In genomic region chr16:81873843-81874752, GRCh38 we compare ENCODE assay signal across 8 cellular contexts.
DNase-seq lines count a peak whose midpoint lies in the region; ATAC-seq, FAIRE-seq and TF ChIP-seq lines count a peak whose summit lies in the region.

No MANE protein-coding gene starts in this region.

- no peak overlapping the region for H3K4me3 ChIP-seq in CD8-positive, alpha-beta memory T cell (ENCODE audit: low read length)
- H3K4me3 ChIP-seq in HUES48 (ENCODE audit: low read depth, low read length), result no peak overlapping the region
- H3K4me3 ChIP-seq in bronchial epithelial cell (ENCODE audit: low read depth, low read length), result no peak overlapping the region
- no peak overlapping the region for H3K4me3 ChIP-seq in lung

- no peak overlapping the region for H3K27ac ChIP-seq in CD8-positive, alpha-beta memory T cell (ENCODE audit: low read depth, low read length)
- H3K27ac ChIP-seq in HUES48 (ENCODE audit: low read depth, low read length) (peak overlapping the region; percentile 76), lung (ENCODE audit: low read depth in 1 of 2, low read length in 1 of 2) (no peak overlapping the region)

- no peak for FAIRE-seq in bronchial epithelial cell (lab: Jason Lieb, UNC)

- peaks cover 0 to 4% of the 10 kb centered on the region in 2 donors for H3K27me3 Mint-ChIP-seq in CD8-positive, alpha-beta memory T cell
- no peaks in the 10 kb centered on the region for H3K27me3 Mint-ChIP-seq in T-helper 2 cell treated with Interferon-gamma antibody and Interleukin-4, amounts not matched to agents 5 μg/mL and 100 μg/mL, for 36 hours (ENCODE audit: low read depth)

- peak overlapping the region in 4 of 7 donors; percentile 12 to 52 (median 42) for H3K4me3 Mint-ChIP-seq in CD8-positive, alpha-beta memory T cell
- no peak overlapping the region for H3K4me3 Mint-ChIP-seq in T-helper 2 cell treated with Interferon-gamma antibody and Interleukin-4, amounts not matched to agents 5 μg/mL and 100 μg/mL, for 36 hours

- whole genome bisulfite sequencing in lung, 2 donors, result 18 to 31% methylated on average over 6 of the region's 6 CpGs

- POLR2A ChIA-PET in CD8-positive, alpha-beta memory T cell (lab: Charles Lee), result no interaction called here

- H3K36me3 Mint-ChIP-seq in CD8-positive, alpha-beta memory T cell, result peaks cover 0 to 16% (median 2%) of the 10 kb centered on the region in 3 donors
- H3K36me3 Mint-ChIP-seq in T-helper 2 cell treated with Interferon-gamma antibody and Interleukin-4, amounts not matched to agents 5 μg/mL and 100 μg/mL, for 36 hours (ENCODE audit: low read depth), result no peaks in the 10 kb centered on the region

- H3K9me3 ChIP-seq in CD8-positive, alpha-beta memory T cell (ENCODE audit: low read length), result no peaks in the 10 kb centered on the region
- H3K9me3 ChIP-seq in HUES48 (ENCODE audit: control insufficient read depth, insufficient read depth, low read length) (no peaks in the 10 kb centered on the region), lung (ENCODE audit: control insufficient read depth in 2 of 2, insufficient read depth in 1 of 2, low read length in 1 of 2) (peaks cover 0 to 1% of the 10 kb centered on the region in 2 donors)

- no peaks in the 10 kb centered on the region for H3K36me3 ChIP-seq in CD8-positive, alpha-beta memory T cell (ENCODE audit: insufficient read depth, low read length)
- H3K36me3 ChIP-seq in HUES48 (ENCODE audit: control insufficient read depth, insufficient read depth, low read length) (no peaks in the 10 kb centered on the region), bronchial epithelial cell (ENCODE audit: control insufficient read depth, insufficient read depth, low read length) (no peaks in the 10 kb centered on the region), lung (ENCODE audit: control insufficient read depth in 2 of 2, insufficient read depth in 2 of 2, low read length in 2 of 2) (no peaks in the 10 kb centered on the region)

- TF ChIP-seq CTCF in bronchial epithelial cell (IDR thresholded peaks at IDR 0.05; ENCODE audit: insufficient read depth, low read length, severe bottlenecking) (peak; percentile 66), lung (IDR thresholded peaks at IDR 0.05; ENCODE audit: control extremely low read depth, extremely low read depth) (peak; percentile 52)

- CTCF ChIA-PET in CD8-positive, alpha-beta memory T cell (lab: Charles Lee), result interaction anchor here (0.7 to 3.8 kb wide), 13 partner anchors 9 to 508 kb away, joined by 3 to 23 read pairs (median 5); partner anchors contain the start of gene PLCG2

- H3K9ac ChIP-seq in HUES48 (ENCODE audit: low read depth, low read length), result no peak overlapping the region

- no peaks in the 10 kb centered on the region for H3K4me1 ChIP-seq in CD8-positive, alpha-beta memory T cell (ENCODE audit: insufficient read depth, low read length)
- H3K4me1 ChIP-seq in HUES48 (ENCODE audit: control insufficient read depth, insufficient read depth, low read length) (peaks cover 19% of the 10 kb centered on the region), lung (ENCODE audit: control insufficient read depth in 2 of 2, insufficient read depth in 2 of 2, low read length in 2 of 2) (no peaks in the 10 kb centered on the region)

- no peaks in the 10 kb centered on the region for H3K27me3 ChIP-seq in CD8-positive, alpha-beta memory T cell (ENCODE audit: insufficient read depth, low read length, poor library complexity, severe bottlenecking)
- no peaks in the 10 kb centered on the region for H3K27me3 ChIP-seq in HUES48 (ENCODE audit: control insufficient read depth, insufficient read depth, low read length)
- no peaks in the 10 kb centered on the region for H3K27me3 ChIP-seq in bronchial epithelial cell (ENCODE audit: control insufficient read depth, insufficient read depth, low read length)
- H3K27me3 ChIP-seq in lung (ENCODE audit: control insufficient read depth, insufficient read depth), result no peaks in the 10 kb centered on the region

- peak in 4 of 5 donors; percentile 28 to 74 (median 42) for DNase-seq in CD8-positive, alpha-beta memory T cell
- DNase-seq in GM19238 (ENCODE audit: insufficient read length, low spot score) (peak; percentile 61), bronchial epithelial cell (ENCODE audit: low read depth) (peak; percentile 49), lung (ENCODE audit: low spot score) (peak; percentile 59)
- DNase-seq in T-helper 2 cell treated with Interferon-gamma antibody and Interleukin-4, amounts not matched to agents 5 μg/mL and 100 μg/mL, for 36 hours (ENCODE audit: low spot score), result peak; percentile 28
- peak; percentile 4 for DNase-seq in stimulated activated naive CD4-positive, alpha-beta T cell treated with Interleukin-2 at 50 U/mL for 16 hours (lab: John Stamatoyannopoulos, UW)

- peak overlapping the region in 5 of 8 donors; percentile 31 to 79 (median 73) for H3K27ac Mint-ChIP-seq in CD8-positive, alpha-beta memory T cell
- no peak overlapping the region for H3K27ac Mint-ChIP-seq in T-helper 2 cell treated with Interferon-gamma antibody and Interleukin-4, amounts not matched to agents 5 μg/mL and 100 μg/mL, for 36 hours

- H3K9me3 Mint-ChIP-seq in CD8-positive, alpha-beta memory T cell, result no peaks in the 10 kb centered on the region
- H3K9me3 Mint-ChIP-seq in T-helper 2 cell treated with Interferon-gamma antibody and Interleukin-4, amounts not matched to agents 5 μg/mL and 100 μg/mL, for 36 hours, result no peaks in the 10 kb centered on the region

- ATAC-seq in lung (ENCODE audit: insufficient read depth, low FRiP score) (no peak), GM21717 (IDR thresholded peaks at IDR 0.05; ENCODE audit: unreplicated experiment) (no peak)

- peaks cover 22 to 25% (median 22%) of the 10 kb centered on the region in 3 donors for H3K4me1 Mint-ChIP-seq in CD8-positive, alpha-beta memory T cell
- H3K4me1 Mint-ChIP-seq in T-helper 2 cell treated with Interferon-gamma antibody and Interleukin-4, amounts not matched to agents 5 μg/mL and 100 μg/mL, for 36 hours (ENCODE audit: low read depth), result peaks cover 10% of the 10 kb centered on the region

Comparison
In these comparisons a context has a peak if more than half of its experiments do, and no peak if none do; other contexts are left out.
1. DNase-seq: peak in every context shown above with its lines; median percentile 61 in GM19238; 59 in lung; 49 in bronchial epithelial cell; 42 in CD8-positive, alpha-beta memory T cell; 28 in T-helper 2 cell treated with Interferon-gamma antibody and Interleukin-4, amounts not matched to agents 5 μg/mL and 100 μg/mL, for 36 hours; 4 in stimulated activated naive CD4-positive, alpha-beta T cell treated with Interleukin-2 at 50 U/mL for 16 hours.